ENCODE assay signal across 1 cellular context in the genomic region with DNA sequence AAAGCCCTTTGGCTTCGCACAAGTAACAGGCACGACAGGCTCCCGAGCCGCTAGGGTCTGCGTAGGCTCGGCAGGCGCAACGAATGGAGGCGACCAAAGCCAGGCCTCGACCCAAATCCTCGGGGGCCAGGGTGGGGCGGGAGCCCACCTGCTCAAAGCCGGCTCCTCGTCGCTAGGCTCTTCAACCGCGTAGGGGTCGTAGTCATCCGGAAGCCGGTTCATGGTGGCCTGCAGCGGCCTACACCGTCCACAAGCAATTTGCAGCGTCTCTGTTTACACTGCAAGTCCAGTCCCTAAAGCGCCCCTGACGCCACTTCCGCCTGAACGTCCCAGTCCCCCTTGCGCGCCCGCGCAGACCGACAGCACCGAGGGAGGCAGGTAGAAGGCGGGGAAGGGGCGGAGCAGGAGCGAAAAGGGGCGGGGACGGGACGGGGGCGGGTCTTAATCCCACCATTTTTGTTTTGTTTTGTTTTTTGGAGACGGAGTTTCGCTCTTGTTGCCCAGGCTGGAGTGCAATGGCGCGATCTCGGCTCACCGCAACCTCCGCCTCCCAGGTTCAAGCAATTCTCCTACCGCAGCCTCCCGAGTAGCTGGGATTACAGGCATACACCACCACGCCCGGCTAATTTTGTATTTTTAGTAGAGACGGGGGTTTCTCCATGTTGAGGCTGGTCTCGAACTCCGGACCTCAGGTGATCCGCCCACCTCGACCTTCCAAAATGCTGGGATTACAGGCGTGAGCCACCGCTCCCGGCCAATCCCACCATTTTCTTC.
TF ChIP-seq lines count a peak whose summit lies in the region.

A gene with protein sequence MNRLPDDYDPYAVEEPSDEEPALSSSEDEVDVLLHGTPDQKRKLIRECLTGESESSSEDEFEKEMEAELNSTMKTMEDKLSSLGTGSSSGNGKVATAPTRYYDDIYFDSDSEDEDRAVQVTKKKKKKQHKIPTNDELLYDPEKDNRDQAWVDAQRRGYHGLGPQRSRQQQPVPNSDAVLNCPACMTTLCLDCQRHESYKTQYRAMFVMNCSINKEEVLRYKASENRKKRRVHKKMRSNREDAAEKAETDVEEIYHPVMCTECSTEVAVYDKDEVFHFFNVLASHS (minus strand): TSS at position 295 of the 774 bp plus-strand sequence. CDS start 73 bp downstream, at position 222.

TF ChIP-seq in HEK293, 187 proteins besides CTCF, POLR2A, EP300 and RAD21 (continued from another document and continues in another):
- TF ChIP-seq KLF7 (tag by site-specific recombination; IDR thresholded peaks at IDR 0.05; ENCODE audit: borderline replicate concordance) (0 out of 2 replicates have a peak, but pooled peaks have one; percentile 21), ZBTB44 (tag by site-specific recombination; IDR thresholded peaks at IDR 0.05) (0 out of 2 replicates have a peak, but pooled peaks have one; percentile 46), KLF8 (tag by site-specific recombination; IDR thresholded peaks at IDR 0.05) (peak; percentile 11; the same call in 1 of the 2 replicates), GFI1B (tag by site-specific recombination; IDR thresholded peaks at IDR 0.05) (no peak), ZNF18 (tag by site-specific recombination; IDR thresholded peaks at IDR 0.05) (no peak), ZNF26 (tag by site-specific recombination; IDR thresholded peaks at IDR 0.05) (no peak), IKZF3 (tag by site-specific recombination; IDR thresholded peaks at IDR 0.05) (no peak), PRDM1 (tag by site-specific recombination; IDR thresholded peaks at IDR 0.05) (no peak), ZNF214 (tag by site-specific recombination; IDR thresholded peaks at IDR 0.05; ENCODE audit: borderline replicate concordance) (no peak), REST (tag by site-specific recombination; IDR thresholded peaks at IDR 0.05) (no peak), ZNF843 (tag by site-specific recombination; IDR thresholded peaks at IDR 0.05) (no peak), ZNF155 (tag by site-specific recombination; IDR thresholded peaks at IDR 0.05) (no peak), ZFP3 (tag by site-specific recombination; IDR thresholded peaks at IDR 0.05; ENCODE audit: low read depth) (no peak), KLF1 (tag by site-specific recombination; IDR thresholded peaks at IDR 0.05) (0 out of 2 replicates have a peak, but pooled peaks have one; percentile 18), ATF2 (tag by site-specific recombination; IDR thresholded peaks at IDR 0.05; ENCODE audit: low read depth) (no peak), ZXDB (tag by site-specific recombination; IDR thresholded peaks at IDR 0.05) (peak; percentile 91), ZNF239 (tag by site-specific recombination; IDR thresholded peaks at IDR 0.05) (no peak), SP3 (tag by site-specific recombination; IDR thresholded peaks at IDR 0.05) (peak; percentile 95), ZSCAN5A (tag by site-specific recombination; IDR thresholded peaks at IDR 0.05) (no peak), ZNF2 (tag by site-specific recombination; IDR thresholded peaks at IDR 0.05) (0 out of 2 replicates have a peak, but pooled peaks have one; percentile 42), ZNF416 (tag by site-specific recombination; IDR thresholded peaks at IDR 0.05) (no peak), GLI2 (tag by site-specific recombination; IDR thresholded peaks at IDR 0.05; ENCODE audit: borderline replicate concordance, low read depth) (no peak), ZNF184 (tag by site-specific recombination; IDR thresholded peaks at IDR 0.05) (no peak), YY1 (tag by site-specific recombination; IDR thresholded peaks at IDR 0.05) (peak; percentile 37; the same call in 1 of the 2 replicates), ZBTB21 (tag by site-specific recombination; IDR thresholded peaks at IDR 0.05) (peak; percentile 79; the same call in 1 of the 2 replicates), FEZF1 (tag by site-specific recombination; IDR thresholded peaks at IDR 0.05) (no peak), ZNF610 (tag by site-specific recombination; IDR thresholded peaks at IDR 0.05; ENCODE audit: borderline replicate concordance) (peak; percentile 65; the same call in 1 of the 2 replicates), KLF16 (tag by site-specific recombination; IDR thresholded peaks at IDR 0.05) (peak; percentile 53), ZNF473 (tag by site-specific recombination; IDR thresholded peaks at IDR 0.05) (no peak), ZNF664 (tag by site-specific recombination; IDR thresholded peaks at IDR 0.05) (no peak), ZNF169 (tag by site-specific recombination; IDR thresholded peaks at IDR 0.05) (no peak), ZNF157 (tag by site-specific recombination; IDR thresholded peaks at IDR 0.05) (no peak), ZBTB8A (tag by site-specific recombination; IDR thresholded peaks at IDR 0.05) (peak; percentile 72; the same call in 1 of the 2 replicates), ZNF394 (tag by site-specific recombination; IDR thresholded peaks at IDR 0.05; ENCODE audit: borderline replicate concordance) (0 out of 2 replicates have a peak, but pooled peaks have one; percentile 27), ZNF341 (tag by site-specific recombination; IDR thresholded peaks at IDR 0.05; ENCODE audit: low read depth) (peak; percentile 59), BCL11A (tag by site-specific recombination; IDR thresholded peaks at IDR 0.05; ENCODE audit: low read depth) (no peak), ZNF670 (tag by site-specific recombination; IDR thresholded peaks at IDR 0.05; ENCODE audit: low read depth) (no peak), OSR2 (tag by site-specific recombination; IDR thresholded peaks at IDR 0.05) (no peak; the same call in 1 of the 2 replicates), ZFP41 (tag by site-specific recombination; IDR thresholded peaks at IDR 0.05; ENCODE audit: borderline replicate concordance) (no peak), SETDB1 (IDR thresholded peaks at IDR 0.05; ENCODE audit: insufficient read length, low read length) (no peak)
- TF ChIP-seq, protein P1, sequence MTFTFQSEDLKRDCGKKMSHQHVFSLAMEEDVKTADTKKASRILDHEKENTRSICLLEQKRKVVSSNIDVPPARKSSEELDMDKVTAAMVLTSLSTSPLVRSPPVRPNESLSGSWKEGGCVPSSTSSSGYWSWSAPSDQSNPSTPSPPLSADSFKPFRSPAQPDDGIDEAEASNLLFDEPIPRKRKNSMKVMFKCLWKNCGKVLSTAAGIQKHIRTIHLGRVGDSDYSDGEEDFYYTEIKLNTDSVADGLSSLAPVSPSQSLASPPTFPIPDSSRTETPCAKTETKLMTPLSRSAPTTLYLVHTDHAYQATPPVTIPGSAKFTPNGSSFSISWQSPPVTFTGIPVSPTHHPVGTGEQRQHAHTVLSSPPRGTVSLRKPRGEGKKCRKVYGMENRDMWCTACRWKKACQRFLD (tag by site-specific recombination; IDR thresholded peaks at IDR 0.05): no peak
- TF ChIP-seq, protein P2, sequence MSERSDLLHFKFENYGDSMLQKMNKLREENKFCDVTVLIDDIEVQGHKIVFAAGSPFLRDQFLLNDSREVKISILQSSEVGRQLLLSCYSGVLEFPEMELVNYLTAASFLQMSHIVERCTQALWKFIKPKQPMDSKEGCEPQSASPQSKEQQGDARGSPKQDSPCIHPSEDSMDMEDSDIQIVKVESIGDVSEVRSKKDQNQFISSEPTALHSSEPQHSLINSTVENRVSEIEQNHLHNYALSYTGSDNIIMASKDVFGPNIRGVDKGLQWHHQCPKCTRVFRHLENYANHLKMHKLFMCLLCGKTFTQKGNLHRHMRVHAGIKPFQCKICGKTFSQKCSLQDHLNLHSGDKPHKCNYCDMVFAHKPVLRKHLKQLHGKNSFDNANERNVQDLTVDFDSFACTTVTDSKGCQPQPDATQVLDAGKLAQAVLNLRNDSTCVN (tag by site-specific recombination; optimal IDR thresholded peaks at IDR 0.05): peak; percentile 76
- TF ChIP-seq, protein P3, sequence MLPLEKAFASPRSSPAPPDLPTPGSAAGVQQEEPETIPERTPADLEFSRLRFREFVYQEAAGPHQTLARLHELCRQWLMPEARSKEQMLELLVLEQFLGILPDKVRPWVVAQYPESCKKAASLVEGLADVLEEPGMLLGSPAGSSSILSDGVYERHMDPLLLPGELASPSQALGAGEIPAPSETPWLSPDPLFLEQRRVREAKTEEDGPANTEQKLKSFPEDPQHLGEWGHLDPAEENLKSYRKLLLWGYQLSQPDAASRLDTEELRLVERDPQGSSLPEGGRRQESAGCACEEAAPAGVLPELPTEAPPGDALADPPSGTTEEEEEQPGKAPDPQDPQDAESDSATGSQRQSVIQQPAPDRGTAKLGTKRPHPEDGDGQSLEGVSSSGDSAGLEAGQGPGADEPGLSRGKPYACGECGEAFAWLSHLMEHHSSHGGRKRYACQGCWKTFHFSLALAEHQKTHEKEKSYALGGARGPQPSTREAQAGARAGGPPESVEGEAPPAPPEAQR (tag by site-specific recombination; IDR thresholded peaks at IDR 0.05): no peak
